11 cellular contexts compared by ENCODE assay signal in genomic region chr5:83562817-83563557, GRCh38.
DNase-seq lines count a peak whose midpoint lies in the region; ATAC-seq and TF ChIP-seq lines count a peak whose summit lies in the region.
"Had no signal": no experiment of that assay in that cellular context is flagged by ENCODE, and none has a peak within 500 bp of the region (broad histone marks: within the 10 kb centered on the region; RNA-seq: fewer than 3 reads in every experiment).

No MANE protein-coding gene starts in this region.

- DNase-seq in choroid plexus epithelial cell (ENCODE audit: low read depth) (peak; percentile 62), inferior parietal cortex (ENCODE audit: extremely low spot score) (peak; percentile 79), skeletal muscle cell (ENCODE audit: low read depth) (peak; percentile 69), T-cell (no peak), upper lobe of right lung (no peak)
- no peak for DNase-seq in activated T-helper 2 cell treated with anti-CD3 and anti-CD28 coated beads, Interferon-gamma antibody, Interleukin-2, Interleukin-4, amounts not matched to agents 10 μg/mL and 5 μg/mL and 100 μg/mL, durations not matched to agents 14 hours and 24 hours and 36 hours (ENCODE audit: low spot score)
- DNase-seq in stimulated activated naive CD4-positive, alpha-beta T cell (lab: John Stamatoyannopoulos, UW), result no peak
- DNase-seq: NCI-H1436 had no signal

- H3K27me3 Mint-ChIP-seq in T-cell, result peaks cover 8 to 13% of the 10 kb centered on the region in 2 donors
- H3K27me3 Mint-ChIP-seq in activated T-helper 2 cell treated with anti-CD3 and anti-CD28 coated beads, Interferon-gamma antibody, Interleukin-2, Interleukin-4, amounts not matched to agents 10 μg/mL and 5 μg/mL and 100 μg/mL, durations not matched to agents 14 hours and 24 hours and 36 hours (ENCODE audit: low read depth), result peaks cover 18% of the 10 kb centered on the region

- H3K4me3 Mint-ChIP-seq in T-cell, result no peak overlapping the region
- H3K4me3 Mint-ChIP-seq in activated T-helper 2 cell treated with anti-CD3 and anti-CD28 coated beads, Interferon-gamma antibody, Interleukin-2, Interleukin-4, amounts not matched to agents 10 μg/mL and 5 μg/mL and 100 μg/mL, durations not matched to agents 14 hours and 24 hours and 36 hours (ENCODE audit: low read depth), result no peak overlapping the region
- H3K4me3 Mint-ChIP-seq: stimulated activated naive CD8-positive, alpha-beta T cell treated with anti-CD3 and anti-CD28 coated beads, Interleukin-15, Interleukin-2, amounts not matched to agents 100 ng/mL and 50 ng/mL, for 24 hours had no signal

- H3K27ac Mint-ChIP-seq in T-cell, result no peak overlapping the region
- no peak overlapping the region for H3K27ac Mint-ChIP-seq in activated T-helper 2 cell treated with anti-CD3 and anti-CD28 coated beads, Interferon-gamma antibody, Interleukin-2, Interleukin-4, amounts not matched to agents 10 μg/mL and 5 μg/mL and 100 μg/mL, durations not matched to agents 14 hours and 24 hours and 36 hours
- H3K27ac Mint-ChIP-seq: stimulated activated naive CD8-positive, alpha-beta T cell treated with anti-CD3 and anti-CD28 coated beads, Interleukin-15, Interleukin-2, amounts not matched to agents 100 ng/mL and 50 ng/mL, for 24 hours had no signal

- H3K36me3 Mint-ChIP-seq in T-cell, result no peaks in the 10 kb centered on the region
- no peaks in the 10 kb centered on the region for H3K36me3 Mint-ChIP-seq in activated T-helper 2 cell treated with anti-CD3 and anti-CD28 coated beads, Interferon-gamma antibody, Interleukin-2, Interleukin-4, amounts not matched to agents 10 μg/mL and 5 μg/mL and 100 μg/mL, durations not matched to agents 14 hours and 24 hours and 36 hours (ENCODE audit: low read depth)

- no peak overlapping the region for H3K4me3 ChIP-seq in HUES48 (ENCODE audit: low read depth, low read length)
- no peak overlapping the region for H3K4me3 ChIP-seq in choroid plexus epithelial cell (ENCODE audit: low read depth, low read length)
- H3K4me3 ChIP-seq in skeletal muscle cell (ENCODE audit: low read depth, low read length), result no peak overlapping the region
- H3K4me3 ChIP-seq in upper lobe of right lung, result no peak overlapping the region
- H3K4me3 ChIP-seq: GM12878 had no signal

- H3K27me3 ChIP-seq in HUES48 (ENCODE audit: control insufficient read depth, insufficient read depth, low read length), result no peaks in the 10 kb centered on the region
- H3K27me3 ChIP-seq in upper lobe of right lung, result no peaks in the 10 kb centered on the region

- TF ChIP-seq CTCF in choroid plexus epithelial cell (conservative IDR thresholded peaks at IDR 0.05; ENCODE audit: low read depth, low read length) (no peak), upper lobe of right lung (IDR thresholded peaks at IDR 0.05) (no peak)

- CTCF ChIA-PET in T-cell (lab: Charles Lee), result interaction anchor here (0.6 to 5.3 kb wide), 5 partner anchors 9 to 1215 kb away, joined by 3 to 27 read pairs (median 8); no protein-coding TSS in a partner anchor

- intact Hi-C loops in upper lobe of right lung (cut with DNase I), result no loop called here
- intact Hi-C loops in activated T-helper 2 cell treated with anti-CD3 and anti-CD28 coated beads, Interferon-gamma antibody, Interleukin-2, Interleukin-4, amounts not matched to agents 10 μg/mL and 5 μg/mL and 100 μg/mL, durations not matched to agents 14 hours and 24 hours and 36 hours (cut with micrococcal nuclease), result loop anchor here (5.0 kb wide), 2 partner anchors 921 to 1211 kb away; no protein-coding TSS in a partner anchor

- H3K36me3 ChIP-seq in HUES48 (ENCODE audit: control insufficient read depth, insufficient read depth, low read length) (peaks cover 97% of the 10 kb centered on the region), upper lobe of right lung (no peaks in the 10 kb centered on the region)

- POLR2A ChIA-PET in T-cell (lab: Charles Lee), result no interaction called here

- H3K27ac ChIP-seq in HUES48 (ENCODE audit: low read depth, low read length), result peak overlapping the region; percentile 61
- no peak overlapping the region for H3K27ac ChIP-seq in upper lobe of right lung

- H3K9ac ChIP-seq in HUES48 (ENCODE audit: low read depth, low read length), result no peak overlapping the region

- H3K9me3 ChIP-seq in HUES48 (ENCODE audit: control insufficient read depth, insufficient read depth, low read length), result no peaks in the 10 kb centered on the region
- H3K9me3 ChIP-seq in upper lobe of right lung, result no peaks in the 10 kb centered on the region

- H3K4me1 ChIP-seq in HUES48 (ENCODE audit: control insufficient read depth, insufficient read depth, low read length), result peaks cover 5% of the 10 kb centered on the region; the same call in 1 of the 2 replicates
- no peaks in the 10 kb centered on the region for H3K4me1 ChIP-seq in upper lobe of right lung

- no peaks in the 10 kb centered on the region for H3K4me1 Mint-ChIP-seq in T-cell
- H3K4me1 Mint-ChIP-seq in activated T-helper 2 cell treated with anti-CD3 and anti-CD28 coated beads, Interferon-gamma antibody, Interleukin-2, Interleukin-4, amounts not matched to agents 10 μg/mL and 5 μg/mL and 100 μg/mL, durations not matched to agents 14 hours and 24 hours and 36 hours (ENCODE audit: low read depth), result peaks cover under 1% of the 10 kb centered on the region

- H3K9me3 Mint-ChIP-seq in T-cell, result no peaks in the 10 kb centered on the region
- no peaks in the 10 kb centered on the region for H3K9me3 Mint-ChIP-seq in activated T-helper 2 cell treated with anti-CD3 and anti-CD28 coated beads, Interferon-gamma antibody, Interleukin-2, Interleukin-4, amounts not matched to agents 10 μg/mL and 5 μg/mL and 100 μg/mL, durations not matched to agents 14 hours and 24 hours and 36 hours
- H3K9me3 Mint-ChIP-seq: stimulated activated naive CD8-positive, alpha-beta T cell treated with anti-CD3 and anti-CD28 coated beads, Interleukin-15, Interleukin-2, amounts not matched to agents 100 ng/mL and 50 ng/mL, for 24 hours had no signal

- no peak for ATAC-seq in T-cell (replicated peaks in 1 of 4)
- ATAC-seq in upper lobe of right lung, result no peak
- ATAC-seq: GM12878 had no signal

Comparison
In these comparisons a context has a peak if more than half of its experiments do, and no peak if none do; other contexts are left out.
1. DNase-seq: peak in choroid plexus epithelial cell (single experiment), inferior parietal cortex (single experiment) and skeletal muscle cell (single experiment); none in T-cell (0 of 34), upper lobe of right lung (single experiment), activated T-helper 2 cell treated with anti-CD3 and anti-CD28 coated beads, Interferon-gamma antibody, Interleukin-2, Interleukin-4, amounts not matched to agents 10 μg/mL and 5 μg/mL and 100 μg/mL, durations not matched to agents 14 hours and 24 hours and 36 hours (single experiment) and stimulated activated naive CD4-positive, alpha-beta T cell (0 of 6).